1 cellular context compared by ENCODE assay signal in the genomic region with DNA sequence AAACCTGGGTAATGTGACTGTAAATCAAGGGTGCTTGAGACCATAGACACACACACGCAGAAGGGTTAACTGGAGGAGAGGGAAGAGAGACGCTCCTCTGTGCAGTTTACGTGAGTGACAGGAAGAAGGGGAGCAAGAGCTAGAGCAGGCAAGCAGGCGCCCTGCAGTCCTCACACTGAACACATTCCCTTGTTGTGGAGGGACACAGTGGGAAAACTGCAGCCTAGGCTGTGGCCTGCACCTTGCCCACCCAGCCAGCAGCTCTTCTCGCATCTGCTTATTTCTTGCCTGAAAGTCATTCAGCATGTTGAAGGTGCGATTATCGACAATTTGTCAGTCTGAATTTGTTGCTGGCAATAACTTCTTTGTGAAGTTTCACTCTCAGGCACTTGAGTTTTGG.
TF ChIP-seq lines count a peak whose summit lies in the region.

No MANE protein-coding gene starts in this region.

TF ChIP-seq in HepG2, 621 proteins besides CTCF, POLR2A, EP300 and RAD21 (continued from another document):
- TF ChIP-seq, protein P1, sequence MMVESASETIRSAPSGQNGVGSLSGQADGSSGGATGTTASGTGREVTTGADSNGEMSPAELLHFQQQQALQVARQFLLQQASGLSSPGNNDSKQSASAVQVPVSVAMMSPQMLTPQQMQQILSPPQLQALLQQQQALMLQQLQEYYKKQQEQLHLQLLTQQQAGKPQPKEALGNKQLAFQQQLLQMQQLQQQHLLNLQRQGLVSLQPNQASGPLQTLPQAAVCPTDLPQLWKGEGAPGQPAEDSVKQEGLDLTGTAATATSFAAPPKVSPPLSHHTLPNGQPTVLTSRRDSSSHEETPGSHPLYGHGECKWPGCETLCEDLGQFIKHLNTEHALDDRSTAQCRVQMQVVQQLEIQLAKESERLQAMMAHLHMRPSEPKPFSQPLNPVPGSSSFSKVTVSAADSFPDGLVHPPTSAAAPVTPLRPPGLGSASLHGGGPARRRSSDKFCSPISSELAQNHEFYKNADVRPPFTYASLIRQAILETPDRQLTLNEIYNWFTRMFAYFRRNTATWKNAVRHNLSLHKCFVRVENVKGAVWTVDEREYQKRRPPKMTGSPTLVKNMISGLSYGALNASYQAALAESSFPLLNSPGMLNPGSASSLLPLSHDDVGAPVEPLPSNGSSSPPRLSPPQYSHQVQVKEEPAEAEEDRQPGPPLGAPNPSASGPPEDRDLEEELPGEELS (CRISPR knock-in tag; IDR thresholded peaks at IDR 0.05), result no peak
- TF ChIP-seq, protein P2, sequence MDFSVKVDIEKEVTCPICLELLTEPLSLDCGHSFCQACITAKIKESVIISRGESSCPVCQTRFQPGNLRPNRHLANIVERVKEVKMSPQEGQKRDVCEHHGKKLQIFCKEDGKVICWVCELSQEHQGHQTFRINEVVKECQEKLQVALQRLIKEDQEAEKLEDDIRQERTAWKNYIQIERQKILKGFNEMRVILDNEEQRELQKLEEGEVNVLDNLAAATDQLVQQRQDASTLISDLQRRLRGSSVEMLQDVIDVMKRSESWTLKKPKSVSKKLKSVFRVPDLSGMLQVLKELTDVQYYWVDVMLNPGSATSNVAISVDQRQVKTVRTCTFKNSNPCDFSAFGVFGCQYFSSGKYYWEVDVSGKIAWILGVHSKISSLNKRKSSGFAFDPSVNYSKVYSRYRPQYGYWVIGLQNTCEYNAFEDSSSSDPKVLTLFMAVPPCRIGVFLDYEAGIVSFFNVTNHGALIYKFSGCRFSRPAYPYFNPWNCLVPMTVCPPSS (IDR thresholded peaks at IDR 0.05), result no peak
- TF ChIP-seq ELF1 (CRISPR knock-in tag; IDR thresholded peaks at IDR 0.05) (no peak), STAT5B (CRISPR knock-in tag; IDR thresholded peaks at IDR 0.05) (no peak), MBNL3 (CRISPR knock-in tag; conservative IDR thresholded peaks at IDR 0.05) (no peak), NFYB (CRISPR knock-in tag; IDR thresholded peaks at IDR 0.05) (no peak), SALL1 (CRISPR knock-in tag; IDR thresholded peaks at IDR 0.05) (no peak), TRIM24 (CRISPR knock-in tag; IDR thresholded peaks at IDR 0.05) (no peak), JUN (CRISPR knock-in tag; IDR thresholded peaks at IDR 0.05) (no peak)
- TF ChIP-seq, protein P3, sequence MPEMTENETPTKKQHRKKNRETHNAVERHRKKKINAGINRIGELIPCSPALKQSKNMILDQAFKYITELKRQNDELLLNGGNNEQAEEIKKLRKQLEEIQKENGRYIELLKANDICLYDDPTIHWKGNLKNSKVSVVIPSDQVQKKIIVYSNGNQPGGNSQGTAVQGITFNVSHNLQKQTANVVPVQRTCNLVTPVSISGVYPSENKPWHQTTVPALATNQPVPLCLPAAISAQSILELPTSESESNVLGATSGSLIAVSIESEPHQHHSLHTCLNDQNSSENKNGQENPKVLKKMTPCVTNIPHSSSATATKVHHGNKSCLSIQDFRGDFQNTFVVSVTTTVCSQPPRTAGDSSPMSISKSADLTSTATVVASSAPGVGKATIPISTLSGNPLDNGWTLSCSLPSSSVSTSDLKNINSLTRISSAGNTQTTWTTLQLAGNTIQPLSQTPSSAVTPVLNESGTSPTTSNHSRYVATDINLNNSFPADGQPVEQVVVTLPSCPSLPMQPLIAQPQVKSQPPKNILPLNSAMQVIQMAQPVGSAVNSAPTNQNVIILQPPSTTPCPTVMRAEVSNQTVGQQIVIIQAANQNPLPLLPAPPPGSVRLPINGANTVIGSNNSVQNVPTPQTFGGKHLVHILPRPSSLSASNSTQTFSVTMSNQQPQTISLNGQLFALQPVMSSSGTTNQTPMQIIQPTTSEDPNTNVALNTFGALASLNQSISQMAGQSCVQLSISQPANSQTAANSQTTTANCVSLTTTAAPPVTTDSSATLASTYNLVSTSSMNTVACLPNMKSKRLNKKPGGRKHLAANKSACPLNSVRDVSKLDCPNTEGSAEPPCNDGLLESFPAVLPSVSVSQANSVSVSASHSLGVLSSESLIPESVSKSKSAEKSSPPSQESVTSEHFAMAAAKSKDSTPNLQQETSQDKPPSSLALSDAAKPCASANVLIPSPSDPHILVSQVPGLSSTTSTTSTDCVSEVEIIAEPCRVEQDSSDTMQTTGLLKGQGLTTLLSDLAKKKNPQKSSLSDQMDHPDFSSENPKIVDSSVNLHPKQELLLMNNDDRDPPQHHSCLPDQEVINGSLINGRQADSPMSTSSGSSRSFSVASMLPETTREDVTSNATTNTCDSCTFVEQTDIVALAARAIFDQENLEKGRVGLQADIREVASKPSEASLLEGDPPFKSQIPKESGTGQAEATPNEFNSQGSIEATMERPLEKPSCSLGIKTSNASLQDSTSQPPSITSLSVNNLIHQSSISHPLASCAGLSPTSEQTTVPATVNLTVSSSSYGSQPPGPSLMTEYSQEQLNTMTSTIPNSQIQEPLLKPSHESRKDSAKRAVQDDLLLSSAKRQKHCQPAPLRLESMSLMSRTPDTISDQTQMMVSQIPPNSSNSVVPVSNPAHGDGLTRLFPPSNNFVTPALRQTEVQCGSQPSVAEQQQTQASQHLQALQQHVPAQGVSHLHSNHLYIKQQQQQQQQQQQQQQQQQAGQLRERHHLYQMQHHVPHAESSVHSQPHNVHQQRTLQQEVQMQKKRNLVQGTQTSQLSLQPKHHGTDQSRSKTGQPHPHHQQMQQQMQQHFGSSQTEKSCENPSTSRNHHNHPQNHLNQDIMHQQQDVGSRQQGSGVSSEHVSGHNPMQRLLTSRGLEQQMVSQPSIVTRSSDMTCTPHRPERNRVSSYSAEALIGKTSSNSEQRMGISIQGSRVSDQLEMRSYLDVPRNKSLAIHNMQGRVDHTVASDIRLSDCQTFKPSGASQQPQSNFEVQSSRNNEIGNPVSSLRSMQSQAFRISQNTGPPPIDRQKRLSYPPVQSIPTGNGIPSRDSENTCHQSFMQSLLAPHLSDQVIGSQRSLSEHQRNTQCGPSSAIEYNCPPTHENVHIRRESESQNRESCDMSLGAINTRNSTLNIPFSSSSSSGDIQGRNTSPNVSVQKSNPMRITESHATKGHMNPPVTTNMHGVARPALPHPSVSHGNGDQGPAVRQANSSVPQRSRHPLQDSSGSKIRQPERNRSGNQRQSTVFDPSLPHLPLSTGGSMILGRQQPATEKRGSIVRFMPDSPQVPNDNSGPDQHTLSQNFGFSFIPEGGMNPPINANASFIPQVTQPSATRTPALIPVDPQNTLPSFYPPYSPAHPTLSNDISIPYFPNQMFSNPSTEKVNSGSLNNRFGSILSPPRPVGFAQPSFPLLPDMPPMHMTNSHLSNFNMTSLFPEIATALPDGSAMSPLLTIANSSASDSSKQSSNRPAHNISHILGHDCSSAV (CRISPR knock-in tag; IDR thresholded peaks at IDR 0.05; ENCODE audit: borderline replicate concordance), result no peak
